Comparison of ENCODE assay signal across 8 cellular contexts in the genomic region with DNA sequence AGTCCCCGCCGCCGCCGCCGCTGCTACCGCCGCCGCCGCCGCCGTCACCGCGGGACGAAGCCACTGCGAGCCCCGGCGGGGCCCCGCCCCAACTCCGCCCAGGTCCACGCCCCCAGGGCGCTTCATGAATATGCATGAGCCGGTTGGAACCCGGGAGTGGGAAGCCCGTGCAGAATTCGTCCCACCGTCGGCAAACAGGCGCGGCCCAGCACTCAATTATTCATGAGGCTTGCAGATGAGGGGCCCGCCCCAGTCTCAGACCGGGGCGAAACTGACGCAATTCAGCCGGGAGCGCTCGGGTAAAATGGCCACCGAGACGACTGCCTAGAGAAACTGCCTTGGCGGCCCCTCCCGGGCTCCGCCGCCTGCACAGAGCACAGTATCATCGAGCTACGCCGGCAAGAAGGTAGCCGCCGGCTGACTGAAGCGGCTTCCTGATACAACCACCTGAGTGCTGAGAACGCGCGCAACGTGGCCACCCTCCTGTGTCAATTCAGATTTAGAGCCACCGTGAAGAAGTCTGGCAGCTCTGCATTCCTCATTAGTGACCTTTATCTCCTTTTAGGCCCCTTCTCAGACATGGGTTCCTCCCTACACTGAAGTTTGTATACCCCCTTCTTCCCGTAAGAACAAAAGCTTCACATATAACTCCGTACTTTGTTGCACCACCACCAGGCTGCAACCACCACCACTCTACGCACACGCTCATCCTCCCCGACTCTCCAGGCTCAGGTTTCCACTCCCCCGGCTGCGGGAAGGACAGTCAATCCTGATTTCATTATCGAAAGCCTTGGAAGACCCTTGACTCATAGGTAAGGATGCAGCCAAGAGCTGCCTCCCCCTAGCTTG. TPM values are rescaled to one million over a fixed set of nuclear protein-coding genes. Genes with fewer than 3 reads are reported as not detected.
DNase-seq lines count a peak whose midpoint lies in the region; ATAC-seq lines count a peak whose summit lies in the region.

A gene with protein sequence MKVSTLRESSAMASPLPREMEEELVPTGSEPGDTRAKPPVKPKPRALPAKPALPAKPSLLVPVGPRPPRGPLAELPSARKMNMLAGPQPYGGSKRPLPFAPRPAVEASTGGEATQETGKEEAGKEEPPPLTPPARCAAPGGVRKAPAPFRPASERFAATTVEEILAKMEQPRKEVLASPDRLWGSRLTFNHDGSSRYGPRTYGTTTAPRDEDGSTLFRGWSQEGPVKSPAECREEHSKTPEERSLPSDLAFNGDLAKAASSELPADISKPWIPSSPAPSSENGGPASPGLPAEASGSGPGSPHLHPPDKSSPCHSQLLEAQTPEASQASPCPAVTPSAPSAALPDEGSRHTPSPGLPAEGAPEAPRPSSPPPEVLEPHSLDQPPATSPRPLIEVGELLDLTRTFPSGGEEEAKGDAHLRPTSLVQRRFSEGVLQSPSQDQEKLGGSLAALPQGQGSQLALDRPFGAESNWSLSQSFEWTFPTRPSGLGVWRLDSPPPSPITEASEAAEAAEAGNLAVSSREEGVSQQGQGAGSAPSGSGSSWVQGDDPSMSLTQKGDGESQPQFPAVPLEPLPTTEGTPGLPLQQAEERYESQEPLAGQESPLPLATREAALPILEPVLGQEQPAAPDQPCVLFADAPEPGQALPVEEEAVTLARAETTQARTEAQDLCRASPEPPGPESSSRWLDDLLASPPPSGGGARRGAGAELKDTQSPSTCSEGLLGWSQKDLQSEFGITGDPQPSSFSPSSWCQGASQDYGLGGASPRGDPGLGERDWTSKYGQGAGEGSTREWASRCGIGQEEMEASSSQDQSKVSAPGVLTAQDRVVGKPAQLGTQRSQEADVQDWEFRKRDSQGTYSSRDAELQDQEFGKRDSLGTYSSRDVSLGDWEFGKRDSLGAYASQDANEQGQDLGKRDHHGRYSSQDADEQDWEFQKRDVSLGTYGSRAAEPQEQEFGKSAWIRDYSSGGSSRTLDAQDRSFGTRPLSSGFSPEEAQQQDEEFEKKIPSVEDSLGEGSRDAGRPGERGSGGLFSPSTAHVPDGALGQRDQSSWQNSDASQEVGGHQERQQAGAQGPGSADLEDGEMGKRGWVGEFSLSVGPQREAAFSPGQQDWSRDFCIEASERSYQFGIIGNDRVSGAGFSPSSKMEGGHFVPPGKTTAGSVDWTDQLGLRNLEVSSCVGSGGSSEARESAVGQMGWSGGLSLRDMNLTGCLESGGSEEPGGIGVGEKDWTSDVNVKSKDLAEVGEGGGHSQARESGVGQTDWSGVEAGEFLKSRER (N-terminal part only) (minus strand): TSS at position 67 of the 849 bp plus-strand sequence. CDS start 3,067 bp downstream, outside the sequence.

- peak within 1 kb of the TSS; percentile 82 for H3K4me3 Mint-ChIP-seq in dendritic cell treated with granulocyte-macrophage colony-stimulating factor and Interleukin-4, amounts not matched to agents 40 ng/mL and 50 ng/mL, for 4 days

- H3K27me3 Mint-ChIP-seq in dendritic cell treated with granulocyte-macrophage colony-stimulating factor and Interleukin-4, amounts not matched to agents 40 ng/mL and 50 ng/mL, for 4 days = peaks cover 7% of the 10 kb centered on the region

- DNase-seq in C1 segment of cervical spinal cord (lab: John Stamatoyannopoulos, UW) (peak; percentile 17 to 96 (median 86)), NCI-H69 (lab: John Stamatoyannopoulos, UW) (peak; percentile 96), left lobe of liver (ENCODE audit: low spot score) (peak; percentile 99)
- DNase-seq in activated CD4-positive, alpha-beta T cell treated with anti-CD3 and anti-CD28 coated beads, Interleukin-2, amount 50 U/mL, for 4 hours = peak; percentile 88
- DNase-seq in stimulated activated CD4-positive, alpha-beta T cell treated with anti-CD3 and anti-CD28 coated beads, Interleukin-2, amount 100 ng/mL, for 24 hours = peak; percentile 92

- peak within 1 kb of the TSS; percentile 90 for H3K27ac Mint-ChIP-seq in dendritic cell treated with granulocyte-macrophage colony-stimulating factor and Interleukin-4, amounts not matched to agents 40 ng/mL and 50 ng/mL, for 4 days

- peak; percentile 85 for ATAC-seq in GM19351 (IDR thresholded peaks at IDR 0.05; ENCODE audit: unreplicated experiment)
- peak; percentile 89 for ATAC-seq in HG03520 (IDR thresholded peaks at IDR 0.05; ENCODE audit: unreplicated experiment)
- peak; percentile 81 for ATAC-seq in left lobe of liver

- H3K9me3 Mint-ChIP-seq in dendritic cell treated with granulocyte-macrophage colony-stimulating factor and Interleukin-4, amounts not matched to agents 40 ng/mL and 50 ng/mL, for 4 days = no peaks in the 10 kb centered on the region

- intact Hi-C loops in dendritic cell treated with granulocyte-macrophage colony-stimulating factor and Interleukin-4, amounts not matched to agents 40 ng/mL and 50 ng/mL, for 4 days (cut with micrococcal nuclease) = no loop called here

- peaks cover 45% of the 10 kb centered on the region for H3K36me3 Mint-ChIP-seq in dendritic cell treated with granulocyte-macrophage colony-stimulating factor and Interleukin-4, amounts not matched to agents 40 ng/mL and 50 ng/mL, for 4 days (ENCODE audit: low read depth)

- H3K4me1 Mint-ChIP-seq in dendritic cell treated with granulocyte-macrophage colony-stimulating factor and Interleukin-4, amounts not matched to agents 40 ng/mL and 50 ng/mL, for 4 days (ENCODE audit: low read depth) = peaks cover 54% of the 10 kb centered on the region

RNA-seq across cellular contexts. Expression of the gene that starts here (rescaled TPM):
- 102 TPM for total RNA-seq in left lobe of liver

Comparison
In these comparisons a context has a peak if more than half of its experiments do, and no peak if none do; other contexts are left out.
1. Peak in every context shown above with its lines: DNase-seq and ATAC-seq.